In the genomic region with DNA sequence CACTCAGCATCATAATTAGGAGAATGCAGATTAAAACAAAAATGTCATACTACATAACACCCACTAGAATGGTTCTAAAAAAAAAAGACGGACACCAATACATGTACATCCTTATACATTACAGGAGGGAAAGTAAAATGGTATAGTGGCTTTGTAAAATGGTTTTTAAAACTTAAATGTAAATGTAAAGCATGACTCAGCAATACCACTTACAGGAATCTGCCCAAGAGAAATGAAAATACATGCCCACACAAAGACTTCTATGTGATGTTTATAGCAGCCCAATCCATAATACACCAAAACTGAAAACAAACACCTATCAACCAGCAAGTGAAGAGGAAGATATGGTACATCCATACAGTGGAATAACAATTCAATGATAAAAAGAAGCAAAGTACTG, we compare ENCODE assay signal across 20 cellular contexts.
"Had no signal": no experiment of that assay in that cellular context is flagged by ENCODE, and none has a peak within 500 bp of the region (broad histone marks: within the 10 kb centered on the region; RNA-seq: fewer than 3 reads in every experiment).

No MANE protein-coding gene starts in this region.

- H3K9me3 Mint-ChIP-seq: activated naive CD4-positive, alpha-beta T cell treated with anti-CD3 and anti-CD28 coated beads, Interleukin-2, amount 10 ng/mL, durations not matched to agents 7 days and 5 days; activated T-helper 2 cell treated with anti-CD3 and anti-CD28 coated beads, Interferon-gamma antibody, Interleukin-2, Interleukin-4, amounts not matched to agents 10 μg/mL and 5 μg/mL and 100 μg/mL, durations not matched to agents 14 hours and 24 hours and 36 hours; central memory CD8-positive, alpha-beta T cell; effector memory CD8-positive, alpha-beta T cell; stimulated activated naive CD8-positive, alpha-beta T cell treated with anti-CD3 and anti-CD28 coated beads, Interleukin-15, amount 100 ng/mL, for 72 hours; T-helper 1 cell treated with Interleukin-12 subunit alpha and Interleukin-12 subunit beta and Interleukin-4 antibody, amounts not matched to agents 30 μg/mL and 1 μg/mL, for 36 hours had no signal

- H3K36me3 Mint-ChIP-seq: activated naive CD4-positive, alpha-beta T cell treated with anti-CD3 and anti-CD28 coated beads, Interleukin-2, amount 10 ng/mL, durations not matched to agents 7 days and 5 days had no signal

- H3K27ac Mint-ChIP-seq: activated naive CD4-positive, alpha-beta T cell treated with anti-CD3 and anti-CD28 coated beads, Interleukin-2, amount 10 ng/mL, durations not matched to agents 7 days and 5 days; activated T-helper 2 cell treated with anti-CD3 and anti-CD28 coated beads, Interferon-gamma antibody, Interleukin-2, Interleukin-4, amounts not matched to agents 10 μg/mL and 5 μg/mL and 100 μg/mL, durations not matched to agents 14 hours and 24 hours and 36 hours; effector memory CD8-positive, alpha-beta T cell; stimulated activated naive CD8-positive, alpha-beta T cell treated with anti-CD3 and anti-CD28 coated beads, Interleukin-15, amount 100 ng/mL, for 72 hours; T-helper 1 cell treated with Interleukin-12 subunit alpha and Interleukin-12 subunit beta and Interleukin-4 antibody, amounts not matched to agents 30 μg/mL and 1 μg/mL, for 36 hours had no signal

- H3K27me3 ChIP-seq: body of pancreas, hepatocyte, neutrophil, sigmoid colon, testis, upper lobe of right lung had no signal

- H3K9me3 ChIP-seq: body of pancreas, neutrophil, prostate gland, sigmoid colon, testis, upper lobe of right lung had no signal

- H3K4me1 Mint-ChIP-seq: activated naive CD4-positive, alpha-beta T cell treated with anti-CD3 and anti-CD28 coated beads, Interleukin-2, amount 10 ng/mL, durations not matched to agents 7 days and 5 days; central memory CD8-positive, alpha-beta T cell had no signal

- H3K36me3 ChIP-seq: neutrophil, prostate gland, sigmoid colon, upper lobe of right lung had no signal

- H3K27ac ChIP-seq: body of pancreas, hepatocyte, neutrophil, prostate gland, sigmoid colon, testis, upper lobe of right lung had no signal

- H3K79me2 ChIP-seq: hepatocyte had no signal

- DNase-seq: activated CD4-positive, alpha-beta T cell treated with anti-CD3 and anti-CD28 coated beads, Interleukin-2, amount 50 U/mL, for 1 hour; activated naive CD4-positive, alpha-beta T cell treated with anti-CD3 and anti-CD28 coated beads, Interleukin-2, amount 10 ng/mL, durations not matched to agents 7 days and 5 days; activated T-cell treated with anti-CD3 and anti-CD28 coated beads for 4 hours; amniotic stem cell; body of pancreas; effector memory CD8-positive, alpha-beta T cell; kidney glomerular epithelial cell; midbrain; naive thymus-derived CD4-positive, alpha-beta T cell; sigmoid colon; stimulated activated CD4-positive, alpha-beta T cell treated with anti-CD3 and anti-CD28 coated beads, Interleukin-12 subunit alpha, Interleukin-12 subunit beta, amount 100 ng/mL, for 4 hours; stimulated activated naive CD8-positive, alpha-beta T cell treated with anti-CD3 and anti-CD28 coated beads, Interleukin-15, amount 100 ng/mL, for 72 hours; testis; upper lobe of right lung had no signal

- H3K4me2 ChIP-seq: hepatocyte had no signal

- H3K4me3 Mint-ChIP-seq: activated naive CD4-positive, alpha-beta T cell treated with anti-CD3 and anti-CD28 coated beads, Interleukin-2, amount 10 ng/mL, durations not matched to agents 7 days and 5 days; central memory CD8-positive, alpha-beta T cell; effector memory CD8-positive, alpha-beta T cell; naive thymus-derived CD4-positive, alpha-beta T cell; stimulated activated naive CD8-positive, alpha-beta T cell treated with anti-CD3 and anti-CD28 coated beads, Interleukin-15, amount 100 ng/mL, for 72 hours; T-helper 1 cell treated with Interleukin-12 subunit alpha and Interleukin-12 subunit beta and Interleukin-4 antibody, amounts not matched to agents 30 μg/mL and 1 μg/mL, for 36 hours had no signal

- H3K4me3 ChIP-seq: body of pancreas, hepatocyte, prostate gland, sigmoid colon, testis, upper lobe of right lung had no signal

- ATAC-seq: body of pancreas; effector memory CD8-positive, alpha-beta T cell; naive thymus-derived CD4-positive, alpha-beta T cell; stimulated activated naive CD8-positive, alpha-beta T cell treated with anti-CD3 and anti-CD28 coated beads, Interleukin-15, amount 100 ng/mL, for 72 hours; upper lobe of right lung had no signal

- H2AFZ ChIP-seq: hepatocyte had no signal

- H3K4me1 ChIP-seq: body of pancreas, prostate gland, testis, upper lobe of right lung had no signal

- H3K27me3 Mint-ChIP-seq: activated naive CD4-positive, alpha-beta T cell treated with anti-CD3 and anti-CD28 coated beads, Interleukin-2, amount 10 ng/mL, durations not matched to agents 7 days and 5 days; central memory CD8-positive, alpha-beta T cell; effector memory CD8-positive, alpha-beta T cell; naive thymus-derived CD4-positive, alpha-beta T cell; stimulated activated naive CD8-positive, alpha-beta T cell treated with anti-CD3 and anti-CD28 coated beads, Interleukin-15, amount 100 ng/mL, for 72 hours had no signal
